1 cellular context compared by ENCODE assay signal in the genomic region with DNA sequence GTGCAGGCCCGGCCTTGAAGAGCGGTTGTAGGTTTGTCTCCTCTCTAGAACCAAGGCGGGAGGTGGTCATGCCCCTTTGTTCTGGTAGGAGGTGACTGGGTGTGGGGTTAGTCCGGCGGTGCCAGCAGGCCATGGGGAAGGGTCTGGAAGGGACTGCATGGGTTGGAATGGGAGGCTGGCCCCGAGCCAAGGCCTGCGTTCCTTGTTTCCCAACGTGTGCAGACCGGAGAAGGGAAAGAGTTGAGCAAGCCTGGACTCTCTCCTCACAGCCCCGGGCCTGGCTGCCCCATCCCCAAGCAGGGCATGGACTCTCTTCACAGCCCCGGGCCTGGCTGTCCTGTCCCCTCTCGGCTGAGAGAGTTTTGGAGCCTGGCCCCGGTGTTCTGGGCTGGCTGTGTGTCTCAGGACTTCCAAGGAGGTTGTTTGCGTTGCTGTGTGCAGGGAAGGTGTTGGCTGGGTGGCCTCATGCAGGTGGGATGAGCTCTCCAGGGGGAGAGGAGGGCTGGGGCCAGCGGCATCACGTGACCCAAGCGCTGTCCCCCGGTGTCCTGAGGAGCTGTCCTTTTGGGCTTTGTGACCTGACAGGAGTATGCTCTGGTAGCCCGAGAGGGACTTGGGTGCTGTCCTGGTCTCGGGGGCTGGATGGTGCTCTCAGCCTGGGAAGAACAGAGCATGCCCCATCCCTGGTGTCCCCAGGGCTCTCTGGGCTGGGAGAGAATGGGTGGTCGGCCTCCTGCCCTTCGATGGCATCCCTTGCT.
TF ChIP-seq lines count a peak whose summit lies in the region.

No MANE protein-coding gene starts in this region.

TF ChIP-seq in HepG2, 621 proteins besides CTCF, POLR2A, EP300 and RAD21:
- no peak for TF ChIP-seq ZNF713 (CRISPR knock-in tag; IDR thresholded peaks at IDR 0.05)
- TF ChIP-seq RAD51 (IDR thresholded peaks at IDR 0.05; ENCODE audit: borderline replicate concordance) = peak; percentile 75; the same call in 1 of the 2 replicates
- TF ChIP-seq ZFY (CRISPR knock-in tag; IDR thresholded peaks at IDR 0.05) = peak; percentile 33; the same call in 1 of the 2 replicates
- peak; percentile 5; the same call in 1 of the 2 replicates for TF ChIP-seq GATAD1 (CRISPR knock-in tag; IDR thresholded peaks at IDR 0.05)
- peak; percentile 33 for TF ChIP-seq AGO2 (optimal IDR thresholded peaks at IDR 0.05; ENCODE audit: low read depth, low read length)
- peak; percentile 43; the same call in 1 of the 2 replicates for TF ChIP-seq USF2 (IDR thresholded peaks at IDR 0.05; ENCODE audit: low read depth, low read length)
- TF ChIP-seq USF2 (CRISPR knock-in tag; IDR thresholded peaks at IDR 0.05; ENCODE audit: borderline replicate concordance) = no peak
- TF ChIP-seq XRCC5 (optimal IDR thresholded peaks at IDR 0.05; ENCODE audit: low read length) = no peak
- no peak for TF ChIP-seq ZZZ3 (CRISPR knock-in tag; IDR thresholded peaks at IDR 0.05; ENCODE audit: borderline replicate concordance)
- TF ChIP-seq, protein P1, sequence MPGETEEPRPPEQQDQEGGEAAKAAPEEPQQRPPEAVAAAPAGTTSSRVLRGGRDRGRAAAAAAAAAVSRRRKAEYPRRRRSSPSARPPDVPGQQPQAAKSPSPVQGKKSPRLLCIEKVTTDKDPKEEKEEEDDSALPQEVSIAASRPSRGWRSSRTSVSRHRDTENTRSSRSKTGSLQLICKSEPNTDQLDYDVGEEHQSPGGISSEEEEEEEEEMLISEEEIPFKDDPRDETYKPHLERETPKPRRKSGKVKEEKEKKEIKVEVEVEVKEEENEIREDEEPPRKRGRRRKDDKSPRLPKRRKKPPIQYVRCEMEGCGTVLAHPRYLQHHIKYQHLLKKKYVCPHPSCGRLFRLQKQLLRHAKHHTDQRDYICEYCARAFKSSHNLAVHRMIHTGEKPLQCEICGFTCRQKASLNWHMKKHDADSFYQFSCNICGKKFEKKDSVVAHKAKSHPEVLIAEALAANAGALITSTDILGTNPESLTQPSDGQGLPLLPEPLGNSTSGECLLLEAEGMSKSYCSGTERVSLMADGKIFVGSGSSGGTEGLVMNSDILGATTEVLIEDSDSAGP (CRISPR knock-in tag; IDR thresholded peaks at IDR 0.05; ENCODE audit: borderline replicate concordance) = peak; percentile 25; the same call in 1 of the 2 replicates
